8 cellular contexts compared by ENCODE assay signal in genomic region chr5:43040287-43041098, GRCh38. TPM values are rescaled to one million over a fixed set of nuclear protein-coding genes. Genes with fewer than 3 reads are reported as not detected.
DNase-seq lines count a peak whose midpoint lies in the region; ATAC-seq, FAIRE-seq and TF ChIP-seq lines count a peak whose summit lies in the region.

ANXA2R (minus strand) TSS chr5:43040319; CDS start chr5:43040046, 273 bp downstream.

- H3K27me3 ChIP-seq in adrenal gland (no peaks in the 10 kb centered on the region), right atrium auricular region (no peaks in the 10 kb centered on the region), rectal smooth muscle tissue (ENCODE audit: control insufficient read depth, insufficient read depth, low read length) (peaks cover 27% of the 10 kb centered on the region)

- H3K36me3 ChIP-seq in adrenal gland (replicated peaks in 1 of 2) (no peaks in the 10 kb centered on the region), right atrium auricular region (no peaks in the 10 kb centered on the region), rectal smooth muscle tissue (ENCODE audit: control insufficient read depth, insufficient read depth, low read length) (no peaks in the 10 kb centered on the region)

- H3K9me3 ChIP-seq in adrenal gland (replicated peaks in 1 of 3) (no peaks in the 10 kb centered on the region), right atrium auricular region (no peaks in the 10 kb centered on the region)

- H3K27me3 Mint-ChIP-seq in T-cell, result no peaks in the 10 kb centered on the region

- H3K4me3 Mint-ChIP-seq in T-cell, result peak within 1 kb of the TSS; percentile 93 to 100 (median 95)

- peaks cover 9% of the 10 kb centered on the region for H3K36me3 Mint-ChIP-seq in T-cell

- H3K4me1 ChIP-seq in adrenal gland (replicated peaks in 1 of 2) (no peaks in the 10 kb centered on the region), right atrium auricular region (peaks cover 0 to 17% of the 10 kb centered on the region in 2 donors), rectal smooth muscle tissue (ENCODE audit: control insufficient read depth, insufficient read depth, low read length) (peaks cover 8% of the 10 kb centered on the region)

- no peak for TF ChIP-seq POLR2A in GM12892 (IDR thresholded peaks at IDR 0.05; ENCODE audit: low read depth, low read length)
- TF ChIP-seq POLR2A in adrenal gland (IDR thresholded peaks at IDR 0.05), result no peak

- H3K4me3 ChIP-seq in adrenal gland, result peak within 1 kb of the TSS in 2 of 4 donors; percentile 54 to 68
- H3K4me3 ChIP-seq in right atrium auricular region, result peak within 1 kb of the TSS; percentile 49 to 58
- H3K4me3 ChIP-seq in rectal smooth muscle tissue (ENCODE audit: low read length), result peak within 1 kb of the TSS; percentile 91

- FAIRE-seq in GM12892 (lab: Jason Lieb, UNC), result peak; percentile 96

- peak; percentile 34 for ATAC-seq in HG02870 (IDR thresholded peaks at IDR 0.05; ENCODE audit: unreplicated experiment)
- ATAC-seq in T-cell (replicated peaks in 1 of 4), result peak; percentile 59 to 71 (median 63)

- peak; percentile 22 for DNase-seq in GM12892 (ENCODE audit: insufficient read length)
- peak; percentile 32 for DNase-seq in NCI-H146 treated with DMSO at 0.1 percent for 48 hours (lab: John Stamatoyannopoulos, UW; ENCODE audit: unreplicated experiment)
- DNase-seq in T-cell, result peak; percentile 86 to 97 (median 95)
- peak; percentile 85 to 96 (median 88) for DNase-seq in adrenal gland
- peak; percentile 93 for DNase-seq in right atrium auricular region (ENCODE audit: low spot score)
- DNase-seq in epidermal melanocyte (ENCODE audit: insufficient read length, low spot score), result no peak

- 4 to 6% (median 5%) methylated on average over 47 of the region's 47 CpGs for WGBS in adrenal gland, 4 donors

- peak; percentile 76 to 87 (median 82) for TF ChIP-seq CTCF in adrenal gland (IDR thresholded peaks at IDR 0.05)
- peak; percentile 74 to 85 for TF ChIP-seq CTCF in right atrium auricular region (IDR thresholded peaks at IDR 0.05)

- peak within 1 kb of the TSS; percentile 89 to 99 (median 97) for H3K27ac ChIP-seq in adrenal gland
- H3K27ac ChIP-seq in right atrium auricular region, result peak within 1 kb of the TSS; percentile 89 to 91
- peak within 1 kb of the TSS; percentile 83 for H3K27ac ChIP-seq in rectal smooth muscle tissue (ENCODE audit: low read depth, low read length)

- H3K9me3 Mint-ChIP-seq in T-cell, result no peaks in the 10 kb centered on the region

- peaks cover 48 to 61% (median 48%) of the 10 kb centered on the region in 3 donors for H3K4me1 Mint-ChIP-seq in T-cell

- intact Hi-C loops in adrenal gland (cut with DNase I), result loop anchor here in 1 of 2 donors (5.0 kb wide), 1 partner anchor 48 kb away; no protein-coding TSS in a partner anchor

- CTCF ChIA-PET in T-cell (lab: Charles Lee), result interaction anchor here (0.6 to 4.1 kb wide), 24 partner anchors 20 to 444 kb away, joined by 3 to 71 read pairs (median 6); partner anchors contain the start of genes TMEM267 (in 1 of the 2) and ZNF131 (in 1 of the 2)

- POLR2A ChIA-PET in T-cell (lab: Charles Lee), result interaction anchor here (0.5 to 3.2 kb wide), 21 partner anchors 21 to 1763 kb away, joined by 3 to 99 read pairs (median 7); partner anchors contain the start of genes TMEM267 (in 1 of the 2) and ZNF131 (in 1 of the 2)

- H3K9ac ChIP-seq in rectal smooth muscle tissue (ENCODE audit: low read length), result peak within 1 kb of the TSS; percentile 45

- H3K27ac Mint-ChIP-seq in T-cell, result peak within 1 kb of the TSS; percentile 98 to 99

RNA-seq across cellular contexts. Expression of gene ANXA2R, which starts in this region (rescaled TPM):
- 0.95 TPM for polyA plus RNA-seq in GM12892 (2012; ENCODE audit: missing spikeins)
- 10 to 100 TPM; 47.8 to 64.1 (median 53.1) TPM for total RNA-seq in T-cell
- 1 to 10 TPM in 7 of 8 donors, under 1 TPM in 1; 0.30 to 3.7 (median 2.8) TPM for total RNA-seq in adrenal gland
- 1 to 10 TPM in 2 of 3 donors, under 1 TPM in 1; 0.55 to 5.2 (median 3.5) TPM for polyA plus RNA-seq in adrenal gland
- under 1 TPM in 1 of 2 donors, not detected in 1; 0.63 TPM for total RNA-seq in right atrium auricular region

Comparison
In these comparisons a context has a peak if more than half of its experiments do, and no peak if none do; other contexts are left out.
1. RNA of gene ANXA2R (total RNA-seq): 47.8 to 64.1 TPM in T-cell; 0.30 to 3.7 TPM in adrenal gland and 0.63 TPM in right atrium auricular region; every median in the first group is over 10 times any median in the second.
2. Peak in DNase-seq, H3K4me3 ChIP-seq and H3K27ac ChIP-seq in right atrium auricular region; RNA of the gene not detected or under 1 TPM.
3. Peak in every context shown above with its lines, with median percentiles within 50 percentile points of each other: H3K27ac ChIP-seq.